Comparison of ENCODE assay signal across 12 cellular contexts in genomic region chr11:65592840-65593517, GRCh38.
DNase-seq lines count a peak whose midpoint lies in the region; ATAC-seq lines count a peak whose summit lies in the region.
"Had no signal": no experiment of that assay in that cellular context is flagged by ENCODE, and none has a peak within 500 bp of the region (broad histone marks: within the 10 kb centered on the region; RNA-seq: fewer than 3 reads in every experiment).

No MANE protein-coding gene starts in this region.

- H3K9me3 ChIP-seq in HUES48 (ENCODE audit: control insufficient read depth, insufficient read depth, low read length) (no peaks in the 10 kb centered on the region), iPS-20b (ENCODE audit: insufficient read depth, low read depth, low read length) (no peaks in the 10 kb centered on the region)

- peaks cover 3% of the 10 kb centered on the region; the same call in 1 of the 2 replicates for H3K4me1 ChIP-seq in HUES48 (ENCODE audit: control insufficient read depth, insufficient read depth, low read length)
- no peaks in the 10 kb centered on the region for H3K4me1 ChIP-seq in iPS-20b (ENCODE audit: insufficient read depth, low read length)

- peak overlapping the region; percentile 37 for H3K27ac Mint-ChIP-seq in stimulated activated memory B cell treated with anti-CD40 and anti-IgM and Interleukin-4, amounts not matched to agents 10 μg/mL and 1 μg/mL and 100 μg/mL, for 72 hours

- H3K4me3 Mint-ChIP-seq in stimulated activated memory B cell treated with anti-CD40 and anti-IgM and Interleukin-4, amounts not matched to agents 10 μg/mL and 1 μg/mL and 100 μg/mL, for 72 hours: no peak overlapping the region
- H3K4me3 Mint-ChIP-seq: CD4-positive, CD25-positive, alpha-beta regulatory T cell had no signal

- H3K27ac ChIP-seq in HUES48 (ENCODE audit: low read depth, low read length) (no peak overlapping the region), angular gyrus (ENCODE audit: low read depth, low read length) (peak overlapping the region; percentile 73), iPS-20b (ENCODE audit: low read length) (no peak overlapping the region)
- H3K27ac ChIP-seq: HL-60 had no signal

- H3K27me3 ChIP-seq in HUES48 (ENCODE audit: control insufficient read depth, insufficient read depth, low read length) (peaks cover 43% of the 10 kb centered on the region), iPS-20b (ENCODE audit: insufficient read depth, low read length) (peaks cover 47% of the 10 kb centered on the region)

- H3K36me3 Mint-ChIP-seq in stimulated activated memory B cell treated with anti-CD40 and anti-IgM and Interleukin-4, amounts not matched to agents 10 μg/mL and 1 μg/mL and 100 μg/mL, for 72 hours: peaks cover 41% of the 10 kb centered on the region

- H3K9me3 Mint-ChIP-seq in stimulated activated memory B cell treated with anti-CD40 and anti-IgM and Interleukin-4, amounts not matched to agents 10 μg/mL and 1 μg/mL and 100 μg/mL, for 72 hours: no peaks in the 10 kb centered on the region
- H3K9me3 Mint-ChIP-seq: CD4-positive, CD25-positive, alpha-beta regulatory T cell had no signal

- H3K4me1 Mint-ChIP-seq in stimulated activated memory B cell treated with anti-CD40 and anti-IgM and Interleukin-4, amounts not matched to agents 10 μg/mL and 1 μg/mL and 100 μg/mL, for 72 hours: peaks cover 55% of the 10 kb centered on the region

- H3K27me3 Mint-ChIP-seq in stimulated activated memory B cell treated with anti-CD40 and anti-IgM and Interleukin-4, amounts not matched to agents 10 μg/mL and 1 μg/mL and 100 μg/mL, for 72 hours: no peaks in the 10 kb centered on the region
- H3K27me3 Mint-ChIP-seq: CD4-positive, CD25-positive, alpha-beta regulatory T cell had no signal

- no peak for DNase-seq in Ammon's horn (ENCODE audit: low spot score)
- DNase-seq: NCI-H446 had no signal

- H3K9ac ChIP-seq in HUES48 (ENCODE audit: low read depth, low read length): no peak overlapping the region
- H3K9ac ChIP-seq in iPS-20b (ENCODE audit: low read depth, low read length): no peak overlapping the region

- H3K4me3 ChIP-seq in HUES48 (ENCODE audit: low read depth, low read length) (peak overlapping the region; percentile 66), iPS-20b (ENCODE audit: low read length) (peak overlapping the region; percentile 66)

- ATAC-seq in stimulated activated memory B cell treated with anti-CD40 and anti-IgM and Interleukin-4, amounts not matched to agents 10 μg/mL and 1 μg/mL and 100 μg/mL, for 72 hours: no peak
- ATAC-seq in HG03439 (IDR thresholded peaks at IDR 0.05; ENCODE audit: unreplicated experiment) (no peak), HG02763 (IDR thresholded peaks at IDR 0.05; ENCODE audit: unreplicated experiment) (no peak), HG03521 (IDR thresholded peaks at IDR 0.05; ENCODE audit: unreplicated experiment) (no peak)
- ATAC-seq: stimulated activated naive CD8-positive, alpha-beta T cell treated with anti-CD3 and anti-CD28 coated beads, Interleukin-15, Interleukin-2, amounts not matched to agents 100 U/mL and 50 U/mL, for 24 hours had no signal

- H3K36me3 ChIP-seq in HUES48 (ENCODE audit: control insufficient read depth, insufficient read depth, low read length) (peaks cover 2% of the 10 kb centered on the region; the same call in 1 of the 2 replicates), iPS-20b (ENCODE audit: insufficient read depth, low read depth, low read length) (no peaks in the 10 kb centered on the region; the same call in 1 of the 2 replicates)
